In genomic region chr6:7540595-7540994, GRCh38 we compare ENCODE assay signal across 9 cellular contexts. TPM values are rescaled to one million over a fixed set of nuclear protein-coding genes. Genes with fewer than 3 reads are reported as not detected.
DNase-seq lines count a peak whose midpoint lies in the region; ATAC-seq, FAIRE-seq and TF ChIP-seq lines count a peak whose summit lies in the region.
"Had no signal": no experiment of that assay in that cellular context is flagged by ENCODE, and none has a peak within 500 bp of the region (broad histone marks: within the 10 kb centered on the region; RNA-seq: fewer than 3 reads in every experiment).

No MANE protein-coding gene starts in this region.

- H4K20me1 ChIP-seq in HepG2 (ENCODE audit: insufficient read depth, low read length) = peaks cover 15% of the 10 kb centered on the region

- POLR2A ChIA-PET in HepG2 (lab: Yijun Ruan, JAX) = interaction anchor here (0.6 to 2.7 kb wide), 26 partner anchors 9 to 227 kb away, joined by 3 to 54 read pairs (median 4); partner anchors contain the start of genes CAGE1, RIOK1 and SNRNP48

- peaks cover 40% of the 10 kb centered on the region for H3K79me2 ChIP-seq in HepG2 (ENCODE audit: insufficient read depth, low read length)

- no peak for DNase-seq in activated T-cell treated with anti-CD3 and anti-CD28 coated beads, Interleukin-2, amount 50 U/mL, for 24 hours
- DNase-seq in activated T-cell treated with anti-CD3 and anti-CD28 coated beads for 4 hours (no peak), cerebellar cortex (ENCODE audit: low spot score) (peak; percentile 23), HepG2 (ENCODE audit: low spot score) (no peak), type B pancreatic cell (ENCODE audit: extremely low spot score, unreplicated experiment) (no peak), NCI-H526 treated with DMSO at 0.1 percent for 48 hours (lab: John Stamatoyannopoulos, UW) (no peak)

- H3K4me3 Mint-ChIP-seq in activated T-cell treated with anti-CD3 and anti-CD28 coated beads, Interleukin-2, amount 50 U/mL, for 24 hours = peak overlapping the region; percentile 62
- peak overlapping the region; percentile 91 for H3K4me3 Mint-ChIP-seq in type B pancreatic cell

- H3K9ac ChIP-seq in HepG2 (ENCODE audit: insufficient read depth, low read depth, low read length) = no peak overlapping the region

- no peaks in the 10 kb centered on the region for H3K9me3 ChIP-seq in HepG2 (ENCODE audit: low read length)

- intact Hi-C loops in HepG2 (cut with micrococcal nuclease; ENCODE audit: unreplicated experiment) = loop anchor here (2.0 to 10.0 kb wide), 3 partner anchors 50 to 376 kb away; partner anchors contain the start of genes SNRNP48 and SSR1

- no peaks in the 10 kb centered on the region for H3K36me3 Mint-ChIP-seq in activated T-cell treated with anti-CD3 and anti-CD28 coated beads, Interleukin-2, amount 50 U/mL, for 24 hours (ENCODE audit: low read depth)
- H3K36me3 Mint-ChIP-seq in type B pancreatic cell = peaks cover 9% of the 10 kb centered on the region

- BruUV-seq in HepG2 (replicated peaks; lab: Mats Ljungman, UMichigan) = no TSS peak

- ATAC-seq in HepG2 (no peak), HG02571 (IDR thresholded peaks at IDR 0.05; ENCODE audit: unreplicated experiment) (no peak), HG03280 (IDR thresholded peaks at IDR 0.05; ENCODE audit: unreplicated experiment) (no peak)

- no peak for TF ChIP-seq POLR2A in HepG2 (IDR thresholded peaks at IDR 0.05; ENCODE audit: insufficient read depth in 1 of 2, low read depth in 2 of 2, low read length in 2 of 2)

- H3K9me3 Mint-ChIP-seq in activated T-cell treated with anti-CD3 and anti-CD28 coated beads, Interleukin-2, amount 50 U/mL, for 24 hours = no peaks in the 10 kb centered on the region
- H3K9me3 Mint-ChIP-seq in type B pancreatic cell = no peaks in the 10 kb centered on the region

- TF ChIP-seq CTCF in HepG2 (CRISPR knock-in tag; IDR thresholded peaks at IDR 0.05) = no peak
- TF ChIP-seq CTCF in type B pancreatic cell (conservative IDR thresholded peaks at IDR 0.05) = no peak

- H3K4me2 ChIP-seq in HepG2 (ENCODE audit: low read depth, low read length) = peak overlapping the region; percentile 57

- H3K27ac Mint-ChIP-seq in activated T-cell treated with anti-CD3 and anti-CD28 coated beads, Interleukin-2, amount 50 U/mL, for 24 hours = no peak overlapping the region
- H3K27ac Mint-ChIP-seq in type B pancreatic cell = peak overlapping the region; percentile 98

- WGBS in HepG2 (ENCODE audit: low lambda C conversion rate) = 93% methylated on average over 17 of the region's 17 CpGs

- FAIRE-seq in HepG2 (lab: Jason Lieb, UNC) = no peak
- FAIRE-seq: endometrium had no signal

- peak overlapping the region; percentile 90 for H3K27ac ChIP-seq in HepG2 (ENCODE audit: extremely low read length, insufficient read depth, low read length)

- H3K4me1 Mint-ChIP-seq in activated T-cell treated with anti-CD3 and anti-CD28 coated beads, Interleukin-2, amount 50 U/mL, for 24 hours (ENCODE audit: low read depth) = peaks cover 10% of the 10 kb centered on the region
- peaks cover 23% of the 10 kb centered on the region for H3K4me1 Mint-ChIP-seq in type B pancreatic cell (ENCODE audit: unreplicated experiment)

- H3K27me3 ChIP-seq in HepG2 (ENCODE audit: control insufficient read depth in 1 of 2, insufficient read depth in 2 of 2, low read length in 2 of 2) = peaks cover 0 to 3% of the 10 kb centered on the region in 2 experiments; a peak in 1 of 5 replicates

- H3K4me1 ChIP-seq in HepG2 (ENCODE audit: insufficient read depth, low read length) = peaks cover 45% of the 10 kb centered on the region

- no peak overlapping the region for H2AFZ ChIP-seq in HepG2 (ENCODE audit: low read length)

- CTCF ChIA-PET in HepG2 (lab: Yijun Ruan, JAX; ENCODE audit: low intra/inter-chr PET ratio, low total read pairs) = no interaction called here

- in situ Hi-C loops in HepG2 (cut with HindIII; ENCODE audit: extremely low pct_ligation_motif_present, low pct_unique_long_range_greater_than_20kb) = loop anchor here (5.0 kb wide), 1 partner anchor 108 kb away; no protein-coding TSS in a partner anchor

- TF ChIP-seq RAD21 in HepG2 (CRISPR knock-in tag; IDR thresholded peaks at IDR 0.05) = no peak

- H3K36me3 ChIP-seq in HepG2 (replicated peaks in 1 of 2; ENCODE audit: control insufficient read depth in 1 of 2, insufficient read depth in 2 of 2, low read length in 2 of 2) = peaks cover 0 to 5% of the 10 kb centered on the region in 2 experiments; a peak in 2 of 5 replicates

- TF ChIP-seq EP300 in HepG2 (IDR thresholded peaks at IDR 0.05; ENCODE audit: low read depth in 2 of 2, low read length in 2 of 2) (no peak), HepG2 (CRISPR knock-in tag; IDR thresholded peaks at IDR 0.05; ENCODE audit: borderline replicate concordance) (no peak)

- H3K4me3 ChIP-seq in HepG2 (replicated peaks in 1 of 3; ENCODE audit: insufficient read depth in 1 of 3, low read depth in 2 of 3, low read length in 3 of 3) = peak overlapping the region in 2 of 3 experiments; percentile 94 to 95; a peak in 3 of 6 replicates

- peaks cover 82% of the 10 kb centered on the region for H3K27me3 Mint-ChIP-seq in activated T-cell treated with anti-CD3 and anti-CD28 coated beads, Interleukin-2, amount 50 U/mL, for 24 hours
- H3K27me3 Mint-ChIP-seq in type B pancreatic cell = peaks cover 9% of the 10 kb centered on the region

TF ChIP-seq in HepG2, 621 proteins besides CTCF, POLR2A, EP300 and RAD21 (continues in another document):
- TF ChIP-seq ZNF749 (CRISPR knock-in tag; IDR thresholded peaks at IDR 0.05; ENCODE audit: borderline replicate concordance) (no peak), CBX5 (CRISPR knock-in tag; IDR thresholded peaks at IDR 0.05; ENCODE audit: borderline replicate concordance) (peak; percentile 25; the same call in 1 of the 2 replicates), JUN (CRISPR knock-in tag; IDR thresholded peaks at IDR 0.05) (no peak), PRPF4 (IDR thresholded peaks at IDR 0.05; ENCODE audit: low read depth, low read length, poor library complexity, severe bottlenecking) (peak; percentile 91), PHF21A (CRISPR knock-in tag; IDR thresholded peaks at IDR 0.05) (no peak), ZNF83 (CRISPR knock-in tag; IDR thresholded peaks at IDR 0.05; ENCODE audit: borderline replicate concordance) (no peak)

RNA-seq across cellular contexts. Expression of gene DSP, which starts 0.9 kb away (rescaled TPM):
- 89.8 and 133 TPM in 2 replicates for total RNA-seq in HepG2 (2016; rRNA removed; fragmentation: Illumina TruSeq; extraction: Trizol)
- total RNA-seq in HepG2 (2016; cell fraction: cytosol; rRNA removed; fragmentation: Illumina TruSeq; extraction: Trizol; ENCODE audit: low read depth) = 7.1 and 8.3 TPM in 2 replicates
- 86.8 and 115 TPM in 2 replicates for total RNA-seq in HepG2 (2016; cell fraction: insoluble cytoplasmic fraction; rRNA removed; fragmentation: Illumina TruSeq; extraction: Trizol)
- 25.8 and 26.4 TPM in 2 replicates for total RNA-seq in HepG2 (2016; cell fraction: membrane; rRNA removed; fragmentation: Illumina TruSeq; extraction: Trizol)
- 108 and 127 TPM in 2 replicates for total RNA-seq in HepG2 (2016; cell fraction: nucleus; rRNA removed; fragmentation: Illumina TruSeq; extraction: Trizol)
- polyA plus RNA-seq in HepG2 (2011; rRNA removed) = 101 and 117 TPM in 2 replicates
- 90.6 and 111 TPM in 2 replicates for polyA plus RNA-seq in HepG2 (2011; cell fraction: cytosol; rRNA removed)
- polyA plus RNA-seq in HepG2 (2011; cell fraction: nucleus; rRNA removed) = 212 and 239 TPM in 2 replicates
- polyA plus RNA-seq in HepG2 (2012) = 214 and 279 TPM in 2 replicates
- polyA plus RNA-seq in HepG2 (2016; cell fraction: cytosol; fragmentation: Illumina TruSeq; extraction: Trizol; ENCODE audit: low read depth) = 1.6 and 1.8 TPM in 2 replicates
- polyA plus RNA-seq in HepG2 (2016; cell fraction: insoluble cytoplasmic fraction; fragmentation: Illumina TruSeq; extraction: Trizol; ENCODE audit: low read depth) = 60.1 and 69.4 TPM in 2 replicates
- polyA plus RNA-seq in HepG2 (2016; cell fraction: membrane; fragmentation: Illumina TruSeq; extraction: Trizol; ENCODE audit: low read depth) = 3.9 and 5.4 TPM in 2 replicates
- 79.3 and 87.4 TPM in 2 replicates for polyA plus RNA-seq in HepG2 (2016; cell fraction: nucleus; fragmentation: Illumina TruSeq; extraction: Trizol; ENCODE audit: insufficient read depth, low read depth)
- 21.3 and 192 TPM in 2 replicates for polyA minus RNA-seq in HepG2 (2011; rRNA and poly(A)+ RNA removed; ENCODE audit: low replicate concordance)
- 301 and 325 TPM in 2 replicates for polyA minus RNA-seq in HepG2 (2011; cell fraction: cytosol; rRNA and poly(A)+ RNA removed)
- 412 and 443 TPM in 2 replicates for polyA minus RNA-seq in HepG2 (2011; cell fraction: nucleus; rRNA and poly(A)+ RNA removed)
- 210 and 517 TPM in 2 replicates for total RNA-seq in type B pancreatic cell (ENCODE audit: low replicate concordance)

RNA-seq across cellular contexts. Expression of gene SNRNP48, which starts 49.4 kb away (rescaled TPM):
- 47.5 and 82.0 TPM in 2 replicates for total RNA-seq in HepG2 (2016; rRNA removed; fragmentation: Illumina TruSeq; extraction: Trizol)
- 4.5 and 5.3 TPM in 2 replicates for total RNA-seq in HepG2 (2016; cell fraction: cytosol; rRNA removed; fragmentation: Illumina TruSeq; extraction: Trizol; ENCODE audit: low read depth)
- 53.2 and 86.1 TPM in 2 replicates for total RNA-seq in HepG2 (2016; cell fraction: insoluble cytoplasmic fraction; rRNA removed; fragmentation: Illumina TruSeq; extraction: Trizol)
- total RNA-seq in HepG2 (2016; cell fraction: membrane; rRNA removed; fragmentation: Illumina TruSeq; extraction: Trizol) = 13.9 and 17.5 TPM in 2 replicates
- 32.5 and 36.4 TPM in 2 replicates for total RNA-seq in HepG2 (2016; cell fraction: nucleus; rRNA removed; fragmentation: Illumina TruSeq; extraction: Trizol)
- 11.6 and 17.5 TPM in 2 replicates for polyA plus RNA-seq in HepG2 (2011; rRNA removed)
- polyA plus RNA-seq in HepG2 (2011; cell fraction: cytosol; rRNA removed) = 7.7 and 8.9 TPM in 2 replicates
- 7.9 and 11.5 TPM in 2 replicates for polyA plus RNA-seq in HepG2 (2011; cell fraction: nucleus; rRNA removed)
- polyA plus RNA-seq in HepG2 (2012) = 12.4 and 15.5 TPM in 2 replicates
- polyA plus RNA-seq in HepG2 (2016; cell fraction: cytosol; fragmentation: Illumina TruSeq; extraction: Trizol; ENCODE audit: low read depth) = 2.1 and 2.4 TPM in 2 replicates
- polyA plus RNA-seq in HepG2 (2016; cell fraction: insoluble cytoplasmic fraction; fragmentation: Illumina TruSeq; extraction: Trizol; ENCODE audit: low read depth) = 53.9 and 61.3 TPM in 2 replicates
- polyA plus RNA-seq in HepG2 (2016; cell fraction: membrane; fragmentation: Illumina TruSeq; extraction: Trizol; ENCODE audit: low read depth) = 6.2 and 7.3 TPM in 2 replicates
- 40.0 and 41.7 TPM in 2 replicates for polyA plus RNA-seq in HepG2 (2016; cell fraction: nucleus; fragmentation: Illumina TruSeq; extraction: Trizol; ENCODE audit: insufficient read depth, low read depth)
- 7.8 and 10.6 TPM in 2 replicates for polyA minus RNA-seq in HepG2 (2011; rRNA and poly(A)+ RNA removed; ENCODE audit: low replicate concordance)
- polyA minus RNA-seq in HepG2 (2011; cell fraction: cytosol; rRNA and poly(A)+ RNA removed) = 9.2 and 11.9 TPM in 2 replicates
- 28.1 and 32.1 TPM in 2 replicates for polyA minus RNA-seq in HepG2 (2011; cell fraction: nucleus; rRNA and poly(A)+ RNA removed)
- total RNA-seq in type B pancreatic cell (ENCODE audit: low replicate concordance) = 12.4 and 21.5 TPM in 2 replicates
